8 cellular contexts compared by ENCODE assay signal in the genomic region with DNA sequence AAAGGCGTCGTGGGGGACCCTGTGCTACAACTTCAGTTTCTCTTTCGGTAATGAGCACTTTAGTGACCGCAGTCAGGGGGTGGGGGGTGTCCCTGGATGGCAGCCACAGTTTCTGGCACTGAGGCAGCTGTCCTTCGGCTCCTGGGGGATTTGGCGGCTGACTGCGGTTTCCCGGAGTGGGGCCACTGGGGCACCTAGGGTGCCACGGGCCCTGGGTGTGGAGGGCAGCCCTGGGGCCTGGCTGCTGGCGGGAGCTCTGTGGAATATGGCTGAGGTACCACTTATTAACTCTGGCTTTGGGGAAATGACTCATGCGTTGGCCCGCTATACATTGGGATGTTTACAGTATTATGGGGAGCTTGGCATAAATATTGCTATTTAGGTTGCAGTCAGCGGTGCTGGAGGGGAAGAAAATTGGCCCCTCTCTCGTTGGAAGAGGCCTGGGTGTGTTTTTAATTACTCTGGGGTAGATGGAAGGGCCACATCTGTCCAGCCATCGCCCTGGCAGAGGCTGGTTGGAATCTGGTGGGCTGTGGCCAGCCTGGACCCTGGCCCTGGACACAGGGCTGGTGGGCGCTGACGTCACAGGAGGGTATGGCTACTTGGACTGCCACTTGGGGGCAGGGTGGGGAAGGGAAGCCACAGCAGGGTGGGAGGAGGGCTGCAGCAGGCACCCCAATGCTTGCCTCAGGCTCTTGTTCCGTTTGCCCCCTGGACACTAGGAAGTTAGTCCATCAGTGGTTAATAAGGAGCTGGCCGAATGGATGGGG. TPM values are rescaled to one million over a fixed set of nuclear protein-coding genes. Genes with fewer than 3 reads are reported as not detected.
DNase-seq lines count a peak whose midpoint lies in the region; ATAC-seq, FAIRE-seq and TF ChIP-seq lines count a peak whose summit lies in the region.

No MANE protein-coding gene starts in this region.

- H3K4me1 Mint-ChIP-seq in WTC11: peaks cover 20% of the 10 kb centered on the region
- peaks cover 3% of the 10 kb centered on the region for H3K4me1 Mint-ChIP-seq in activated T-helper 2 cell treated with anti-CD3 and anti-CD28 coated beads, Interferon-gamma antibody, Interleukin-2, Interleukin-4, amounts not matched to agents 10 μg/mL and 5 μg/mL and 100 μg/mL, durations not matched to agents 14 hours and 24 hours and 36 hours (ENCODE audit: low read depth)

- intact Hi-C loops in activated T-helper 2 cell treated with anti-CD3 and anti-CD28 coated beads, Interferon-gamma antibody, Interleukin-2, Interleukin-4, amounts not matched to agents 10 μg/mL and 5 μg/mL and 100 μg/mL, durations not matched to agents 14 hours and 24 hours and 36 hours (cut with micrococcal nuclease): no loop called here

- no peaks in the 10 kb centered on the region for H3K9me3 Mint-ChIP-seq in WTC11
- no peaks in the 10 kb centered on the region for H3K9me3 Mint-ChIP-seq in activated T-helper 2 cell treated with anti-CD3 and anti-CD28 coated beads, Interferon-gamma antibody, Interleukin-2, Interleukin-4, amounts not matched to agents 10 μg/mL and 5 μg/mL and 100 μg/mL, durations not matched to agents 14 hours and 24 hours and 36 hours

- H3K36me3 Mint-ChIP-seq in WTC11: no peaks in the 10 kb centered on the region
- H3K36me3 Mint-ChIP-seq in activated T-helper 2 cell treated with anti-CD3 and anti-CD28 coated beads, Interferon-gamma antibody, Interleukin-2, Interleukin-4, amounts not matched to agents 10 μg/mL and 5 μg/mL and 100 μg/mL, durations not matched to agents 14 hours and 24 hours and 36 hours (ENCODE audit: low read depth): no peaks in the 10 kb centered on the region

- no peak overlapping the region for H3K27ac Mint-ChIP-seq in WTC11
- no peak overlapping the region for H3K27ac Mint-ChIP-seq in activated T-helper 2 cell treated with anti-CD3 and anti-CD28 coated beads, Interferon-gamma antibody, Interleukin-2, Interleukin-4, amounts not matched to agents 10 μg/mL and 5 μg/mL and 100 μg/mL, durations not matched to agents 14 hours and 24 hours and 36 hours

- DNase-seq in A172 (ENCODE audit: low spot score) (peak; percentile 31), GM19239 (ENCODE audit: insufficient read length, low spot score) (peak; percentile 70), WTC11 (ENCODE audit: low spot score) (no peak), iris pigment epithelial cell (ENCODE audit: low read depth) (peak; percentile 32), NCI-H2029 treated with DMSO at 0.1 percent for 48 hours (lab: John Stamatoyannopoulos, UW) (no peak)
- no peak for DNase-seq in activated T-helper 2 cell treated with anti-CD3 and anti-CD28 coated beads, Interferon-gamma antibody, Interleukin-2, Interleukin-4, amounts not matched to agents 10 μg/mL and 5 μg/mL and 100 μg/mL, durations not matched to agents 14 hours and 24 hours and 36 hours (ENCODE audit: low spot score)
- no peak for DNase-seq in NK-92 treated with Interleukin-12 subunit alpha and Interleukin-12 subunit beta, amount 100 ng/mL, for 24 hours (lab: John Stamatoyannopoulos, UW)

- POLR2A ChIA-PET in WTC11 (lab: Charles Lee): no interaction called here

- no peak for TF ChIP-seq CTCF in WTC11 (IDR thresholded peaks at IDR 0.05)

- FAIRE-seq in GM19239 (lab: Jason Lieb, UNC): no peak

- peaks cover 29% of the 10 kb centered on the region for H3K27me3 Mint-ChIP-seq in WTC11 (ENCODE audit: low read depth)
- H3K27me3 Mint-ChIP-seq in activated T-helper 2 cell treated with anti-CD3 and anti-CD28 coated beads, Interferon-gamma antibody, Interleukin-2, Interleukin-4, amounts not matched to agents 10 μg/mL and 5 μg/mL and 100 μg/mL, durations not matched to agents 14 hours and 24 hours and 36 hours (ENCODE audit: low read depth): peaks cover 49% of the 10 kb centered on the region

- CTCF ChIA-PET in WTC11 (lab: Charles Lee): interaction anchor here (1.2 to 2.7 kb wide), 5 partner anchors 8 to 40 kb away, joined by 3 to 12 read pairs (median 5); no protein-coding TSS in a partner anchor

- no peak for ATAC-seq in WTC11
- no peak for ATAC-seq in HG03460 (IDR thresholded peaks at IDR 0.05; ENCODE audit: unreplicated experiment)

- H3K4me3 Mint-ChIP-seq in WTC11: peak overlapping the region; percentile 68
- no peak overlapping the region for H3K4me3 Mint-ChIP-seq in activated T-helper 2 cell treated with anti-CD3 and anti-CD28 coated beads, Interferon-gamma antibody, Interleukin-2, Interleukin-4, amounts not matched to agents 10 μg/mL and 5 μg/mL and 100 μg/mL, durations not matched to agents 14 hours and 24 hours and 36 hours (ENCODE audit: low read depth)

TF ChIP-seq in WTC11, 78 proteins besides CTCF, POLR2A, EP300 and RAD21:
- TF ChIP-seq JUN (CRISPR knock-in tag; IDR thresholded peaks at IDR 0.05) (no peak), FOXK1 (CRISPR knock-in tag; IDR thresholded peaks at IDR 0.05) (no peak), NFE2L1 (CRISPR knock-in tag; IDR thresholded peaks at IDR 0.05) (no peak), TEAD1 (CRISPR knock-in tag; IDR thresholded peaks at IDR 0.05) (no peak), SP1 (CRISPR knock-in tag; conservative IDR thresholded peaks at IDR 0.05) (no peak), GRHL2 (CRISPR knock-in tag; IDR thresholded peaks at IDR 0.05; ENCODE audit: insufficient replicate concordance, severe bottlenecking) (no peak), RELA (CRISPR knock-in tag; IDR thresholded peaks at IDR 0.05; ENCODE audit: borderline replicate concordance) (no peak), SOX15 (CRISPR knock-in tag; IDR thresholded peaks at IDR 0.05) (no peak), TP53 (CRISPR knock-in tag; IDR thresholded peaks at IDR 0.05) (no peak), MYBL2 (CRISPR knock-in tag; IDR thresholded peaks at IDR 0.05) (no peak)
- TF ChIP-seq, protein P1, sequence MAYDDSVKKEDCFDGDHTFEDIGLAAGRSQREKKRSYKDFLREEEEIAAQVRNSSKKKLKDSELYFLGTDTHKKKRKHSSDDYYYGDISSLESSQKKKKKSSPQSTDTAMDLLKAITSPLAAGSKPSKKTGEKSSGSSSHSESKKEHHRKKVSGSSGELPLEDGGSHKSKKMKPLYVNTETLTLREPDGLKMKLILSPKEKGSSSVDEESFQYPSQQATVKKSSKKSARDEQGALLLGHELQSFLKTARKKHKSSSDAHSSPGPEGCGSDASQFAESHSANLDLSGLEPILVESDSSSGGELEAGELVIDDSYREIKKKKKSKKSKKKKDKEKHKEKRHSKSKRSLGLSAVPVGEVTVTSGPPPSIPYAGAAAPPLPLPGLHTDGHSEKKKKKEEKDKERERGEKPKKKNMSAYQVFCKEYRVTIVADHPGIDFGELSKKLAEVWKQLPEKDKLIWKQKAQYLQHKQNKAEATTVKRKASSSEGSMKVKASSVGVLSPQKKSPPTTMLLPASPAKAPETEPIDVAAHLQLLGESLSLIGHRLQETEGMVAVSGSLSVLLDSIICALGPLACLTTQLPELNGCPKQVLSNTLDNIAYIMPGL (CRISPR knock-in tag; IDR thresholded peaks at IDR 0.05): no peak
- TF ChIP-seq, protein P2, sequence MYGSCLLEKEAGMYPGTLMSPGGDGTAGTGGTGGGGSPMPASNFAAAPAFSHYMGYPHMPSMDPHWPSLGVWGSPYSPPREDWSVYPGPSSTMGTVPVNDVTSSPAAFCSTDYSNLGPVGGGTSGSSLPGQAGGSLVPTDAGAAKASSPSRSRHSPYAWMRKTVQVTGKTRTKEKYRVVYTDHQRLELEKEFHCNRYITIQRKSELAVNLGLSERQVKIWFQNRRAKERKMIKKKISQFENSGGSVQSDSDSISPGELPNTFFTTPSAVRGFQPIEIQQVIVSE (CRISPR knock-in tag; IDR thresholded peaks at IDR 0.05; ENCODE audit: borderline replicate concordance): no peak

RNA-seq across cellular contexts. Expression of a gene that starts 2.0 kb away (rescaled TPM):
- total RNA-seq in A172 (2014; rRNA removed; shearing (Covaris generic)): 29.6 and 39.3 TPM in 2 replicates
- 12.0 to 18.5 TPM (median 13.1 TPM) in 3 replicates for total RNA-seq in WTC11 (2021)
- total RNA-seq in activated T-helper 2 cell treated with anti-CD3 and anti-CD28 coated beads, Interferon-gamma antibody, Interleukin-2, Interleukin-4, amounts not matched to agents 10 μg/mL and 5 μg/mL and 100 μg/mL, durations not matched to agents 14 hours and 24 hours and 36 hours: not detected in 2 replicates

RNA-seq across cellular contexts. Expression of a gene that starts 59.7 kb away (rescaled TPM):
- total RNA-seq in A172 (2014; rRNA removed; shearing (Covaris generic)): not detected in 2 replicates
- total RNA-seq in WTC11 (2021): 0.61 to 1.1 TPM (median 0.62 TPM) in 3 replicates
- total RNA-seq in activated T-helper 2 cell treated with anti-CD3 and anti-CD28 coated beads, Interferon-gamma antibody, Interleukin-2, Interleukin-4, amounts not matched to agents 10 μg/mL and 5 μg/mL and 100 μg/mL, durations not matched to agents 14 hours and 24 hours and 36 hours: not detected in 2 replicates

Comparison
In these comparisons a context has a peak if more than half of its experiments do, and no peak if none do; other contexts are left out.
1. DNase-seq: peak in A172 (single experiment), GM19239 (single experiment) and iris pigment epithelial cell (single experiment); none in WTC11 (single experiment), activated T-helper 2 cell treated with anti-CD3 and anti-CD28 coated beads, Interferon-gamma antibody, Interleukin-2, Interleukin-4, amounts not matched to agents 10 μg/mL and 5 μg/mL and 100 μg/mL, durations not matched to agents 14 hours and 24 hours and 36 hours (single experiment), NCI-H2029 treated with DMSO at 0.1 percent for 48 hours (single experiment) and NK-92 treated with Interleukin-12 subunit alpha and Interleukin-12 subunit beta, amount 100 ng/mL, for 24 hours (single experiment).
2. RNA of a gene that starts 2.0 kb away (total RNA-seq): 29.6 to 39.3 TPM in A172 and 12.0 to 18.5 TPM in WTC11; not detected in activated T-helper 2 cell treated with anti-CD3 and anti-CD28 coated beads, Interferon-gamma antibody, Interleukin-2, Interleukin-4, amounts not matched to agents 10 μg/mL and 5 μg/mL and 100 μg/mL, durations not matched to agents 14 hours and 24 hours and 36 hours; every median in the first group is over 10 times any median in the second.